ENCODE assay signal across 9 cellular contexts in genomic region chr1:9202240-9202870, GRCh38. TPM values are rescaled to one million over a fixed set of nuclear protein-coding genes. Genes with fewer than 3 reads are reported as not detected.
DNase-seq lines count a peak whose midpoint lies in the region; ATAC-seq and TF ChIP-seq lines count a peak whose summit lies in the region.
"Had no signal": no experiment of that assay in that cellular context is flagged by ENCODE, and none has a peak within 500 bp of the region (broad histone marks: within the 10 kb centered on the region; RNA-seq: fewer than 3 reads in every experiment).

No MANE protein-coding gene starts in this region.

- no peak for TF ChIP-seq CTCF in WI38 (IDR thresholded peaks at IDR 0.05; ENCODE audit: low read depth, low read length)
- no peak for TF ChIP-seq CTCF in fibroblast of pulmonary artery (IDR thresholded peaks at IDR 0.05; ENCODE audit: low read length, missing control alignments)
- no peak for TF ChIP-seq CTCF in smooth muscle cell (IDR thresholded peaks at IDR 0.05; ENCODE audit: borderline replicate concordance, insufficient read depth, poor library complexity, severe bottlenecking)

- H3K27ac ChIP-seq in smooth muscle cell (ENCODE audit: low read depth) (no peak overlapping the region), substantia nigra (ENCODE audit: low read depth, low read length, poor library complexity, severe bottlenecking) (no peak overlapping the region)
- H3K27ac ChIP-seq: BLaER1 had no signal

- H3K27me3 Mint-ChIP-seq in activated naive CD4-positive, alpha-beta T cell treated with anti-CD3 and anti-CD28 coated beads, Interleukin-2, amount 50 U/mL, for 24 hours = peaks cover 60% of the 10 kb centered on the region

- no peak for DNase-seq in activated naive CD4-positive, alpha-beta T cell treated with anti-CD3 and anti-CD28 coated beads, Interleukin-2, amount 50 U/mL, for 72 hours (ENCODE audit: low spot score in 2 of 2)
- DNase-seq in fibroblast of pulmonary artery (ENCODE audit: low read depth) (no peak), smooth muscle cell (lab: John Stamatoyannopoulos, UW; ENCODE audit: unreplicated experiment) (no peak), substantia nigra (lab: John Stamatoyannopoulos, UW) (no peak), NCI-H2081 (lab: John Stamatoyannopoulos, UW) (no peak), midbrain (lab: John Stamatoyannopoulos, UW) (no peak)

- 18% methylated on average over 15 of the region's 15 CpGs for WGBS in smooth muscle cell (ENCODE audit: low lambda C conversion rate)

- H3K9me3 Mint-ChIP-seq in activated naive CD4-positive, alpha-beta T cell treated with anti-CD3 and anti-CD28 coated beads, Interleukin-2, amount 50 U/mL, for 24 hours = no peaks in the 10 kb centered on the region
- H3K9me3 Mint-ChIP-seq in activated naive CD4-positive, alpha-beta T cell treated with anti-CD3 and anti-CD28 coated beads, Interleukin-2, amount 50 U/mL, for 72 hours = no peaks in the 10 kb centered on the region

- H3K9me3 ChIP-seq in smooth muscle cell (replicated peaks; ENCODE audit: low read depth) = no peaks in the 10 kb centered on the region
- H3K9me3 ChIP-seq: BLaER1 had no signal

- H3K27ac Mint-ChIP-seq in activated naive CD4-positive, alpha-beta T cell treated with anti-CD3 and anti-CD28 coated beads, Interleukin-2, amount 50 U/mL, for 24 hours = no peak overlapping the region
- no peak overlapping the region for H3K27ac Mint-ChIP-seq in activated naive CD4-positive, alpha-beta T cell treated with anti-CD3 and anti-CD28 coated beads, Interleukin-2, amount 50 U/mL, for 72 hours

- peak overlapping the region; percentile 54 for H3K4me3 Mint-ChIP-seq in activated naive CD4-positive, alpha-beta T cell treated with anti-CD3 and anti-CD28 coated beads, Interleukin-2, amount 50 U/mL, for 24 hours

- H3K36me3 Mint-ChIP-seq in activated naive CD4-positive, alpha-beta T cell treated with anti-CD3 and anti-CD28 coated beads, Interleukin-2, amount 50 U/mL, for 24 hours = no peaks in the 10 kb centered on the region
- peaks cover 0 to 5% of the 10 kb centered on the region in 2 donors for H3K36me3 Mint-ChIP-seq in activated naive CD4-positive, alpha-beta T cell treated with anti-CD3 and anti-CD28 coated beads, Interleukin-2, amount 50 U/mL, for 72 hours

- H3K4me3 ChIP-seq in WI38 (ENCODE audit: low read depth, low read length) = peak overlapping the region; percentile 85
- peak overlapping the region; percentile 63 for H3K4me3 ChIP-seq in fibroblast of pulmonary artery (replicated peaks; ENCODE audit: low read depth, low read length)
- peak overlapping the region; percentile 55 for H3K4me3 ChIP-seq in smooth muscle cell
- H3K4me3 ChIP-seq: BLaER1 had no signal

- peak overlapping the region; percentile 91 for H3K4me2 ChIP-seq in smooth muscle cell

- H3K4me1 ChIP-seq in smooth muscle cell (ENCODE audit: low read depth) = peaks cover 19% of the 10 kb centered on the region

- H3K9ac ChIP-seq in smooth muscle cell (ENCODE audit: low read depth) = no peak overlapping the region
- H3K9ac ChIP-seq: BLaER1 had no signal

- H4K20me1 ChIP-seq in smooth muscle cell (ENCODE audit: low read depth) = no peaks in the 10 kb centered on the region

- no peaks in the 10 kb centered on the region for H3K36me3 ChIP-seq in smooth muscle cell (ENCODE audit: low read depth)
- H3K36me3 ChIP-seq: BLaER1 had no signal

- ATAC-seq in activated naive CD4-positive, alpha-beta T cell treated with anti-CD3 and anti-CD28 coated beads, Interleukin-2, amount 50 U/mL, for 72 hours = no peak

- H3K79me2 ChIP-seq in smooth muscle cell (ENCODE audit: low read depth) = no peaks in the 10 kb centered on the region

- no peak overlapping the region for H2AFZ ChIP-seq in smooth muscle cell (ENCODE audit: low read depth)

- peaks cover 52% of the 10 kb centered on the region for H3K27me3 ChIP-seq in smooth muscle cell (ENCODE audit: low read depth)

- H3K4me1 Mint-ChIP-seq in activated naive CD4-positive, alpha-beta T cell treated with anti-CD3 and anti-CD28 coated beads, Interleukin-2, amount 50 U/mL, for 24 hours = peaks cover 35% of the 10 kb centered on the region

- peaks cover 5% of the 10 kb centered on the region for H3F3A ChIP-seq in smooth muscle cell (ENCODE audit: low read depth)

RNA-seq across cellular contexts. Expression of gene H6PD, which starts 32.2 kb away (rescaled TPM):
- 10 to 100 TPM in 1 of 2 donors, 1 to 10 TPM in 1; 4.4 to 16.2 TPM for total RNA-seq in activated naive CD4-positive, alpha-beta T cell treated with anti-CD3 and anti-CD28 coated beads, Interleukin-2, amount 50 U/mL, for 72 hours
- total RNA-seq in smooth muscle cell = 15.1 and 17.3 TPM in 2 replicates
- 13.6 and 15.3 TPM in 2 replicates for polyA plus RNA-seq in smooth muscle cell
